15 cellular contexts compared by ENCODE assay signal in the genomic region with DNA sequence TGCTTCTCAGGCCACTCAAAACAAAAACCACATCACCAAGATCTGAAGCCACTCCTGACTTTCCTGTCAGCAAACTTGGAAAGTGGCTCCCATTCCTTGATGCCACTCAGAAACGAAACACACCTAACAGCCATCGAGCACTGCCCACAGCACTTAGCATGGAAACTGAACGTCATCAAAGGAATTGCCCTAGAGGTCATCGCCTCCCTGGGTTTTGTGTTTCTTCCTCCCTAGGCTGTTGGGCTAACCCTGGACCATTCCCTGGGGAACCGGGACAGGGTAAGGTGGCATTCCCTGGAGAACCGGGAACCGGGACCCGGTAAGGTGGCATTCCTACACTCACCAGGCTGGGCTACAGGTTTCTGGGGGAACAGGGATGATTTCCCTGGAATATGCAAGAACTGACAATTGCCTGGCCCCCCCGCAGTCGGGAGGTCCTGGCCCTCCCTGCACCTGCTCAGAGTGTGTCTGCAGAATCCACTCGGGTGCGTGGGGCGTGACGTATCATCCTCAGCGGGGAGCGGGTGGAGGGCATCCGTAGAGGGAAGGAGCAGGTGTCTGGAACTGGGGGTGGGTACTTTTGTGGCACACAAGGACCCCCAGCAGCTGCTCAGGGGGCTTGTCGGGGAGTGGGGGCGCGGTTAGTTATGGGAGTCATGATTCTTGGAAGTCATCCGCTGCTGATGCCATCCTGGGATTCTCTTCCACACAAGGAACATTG. TPM values are rescaled to one million over a fixed set of nuclear protein-coding genes. Genes with fewer than 3 reads are reported as not detected.
A peak's percentile ranks its signal among the peaks of the same experiment; 100 is the strongest.
DNase-seq lines count a peak whose midpoint lies in the region; TF ChIP-seq lines count a peak whose summit lies in the region.
"Had no signal": no experiment of that assay in that cellular context is flagged by ENCODE, and none has a peak within 500 bp of the region (broad histone marks: within the 10 kb centered on the region; RNA-seq: fewer than 3 reads in every experiment).

No MANE protein-coding gene starts in this region.

- H3K4me3 Mint-ChIP-seq in brain (no peak overlapping the region), neural crest cell (peak overlapping the region; percentile 77)
- H3K4me3 Mint-ChIP-seq: CD8-positive, alpha-beta memory T cell; nephron progenitor cell; T-helper 2 cell treated with Interferon-gamma antibody and Interleukin-4, amounts not matched to agents 5 μg/mL and 100 μg/mL, for 36 hours had no signal

- H4K20me1 ChIP-seq in OCI-LY7 (ENCODE audit: insufficient read depth, low read length): no peaks in the 10 kb centered on the region

- TF ChIP-seq POLR2A in transverse colon (IDR thresholded peaks at IDR 0.05): no peak

- BruUV-seq in OCI-LY7 (replicated peaks; lab: Mats Ljungman, UMichigan): no TSS peak

- H3K9me3 Mint-ChIP-seq in brain (peaks cover 0 to 3% (median 0%) of the 10 kb centered on the region in 5 experiments), neural crest cell (peaks cover 7% of the 10 kb centered on the region)
- H3K9me3 Mint-ChIP-seq: CD8-positive, alpha-beta memory T cell; T-helper 2 cell treated with Interferon-gamma antibody and Interleukin-4, amounts not matched to agents 5 μg/mL and 100 μg/mL, for 36 hours had no signal

- H3K9me2 ChIP-seq in OCI-LY7 (ENCODE audit: insufficient read depth, low read length): no peaks in the 10 kb centered on the region

- H3K27ac ChIP-seq in transverse colon: no peak overlapping the region
- H3K27ac ChIP-seq in OCI-LY7 (ENCODE audit: low read depth, low read length, poor library complexity, severe bottlenecking): no peak overlapping the region
- H3K27ac ChIP-seq: testis, vagina had no signal

- DNase-seq in NCI-H345 (lab: John Stamatoyannopoulos, UW) (peak; percentile 49), NCI-H345 treated with DMSO at 0.1 percent for 48 hours (lab: John Stamatoyannopoulos, UW; ENCODE audit: unreplicated experiment) (no peak), neural crest cell (ENCODE audit: low read depth, low spot score) (no peak), transverse colon (no peak), OCI-LY7 (ENCODE audit: low spot score) (no peak), RPMI8226 (no peak)
- DNase-seq in activated CD4-positive, alpha-beta T cell treated with anti-CD3 and anti-CD28 coated beads for 4 hours: no peak
- DNase-seq: sigmoid colon had no signal

- POLR2A ChIA-PET in OCI-LY7 (lab: Charles Lee): no interaction called here

- no peaks in the 10 kb centered on the region for H3K36me3 ChIP-seq in transverse colon
- peaks cover 13% of the 10 kb centered on the region for H3K36me3 ChIP-seq in OCI-LY7 (ENCODE audit: insufficient read depth, low read length)
- H3K36me3 ChIP-seq: vagina had no signal

- intact Hi-C loops in transverse colon (cut with DNase I; ENCODE audit: low total_unique reads): no loop called here
- intact Hi-C loops in OCI-LY7 (cut with micrococcal nuclease; ENCODE audit: unreplicated experiment): no loop called here

- H3K4me3 ChIP-seq in transverse colon (no peak overlapping the region), OCI-LY7 (ENCODE audit: low read depth, low read length, poor library complexity, severe bottlenecking) (no peak overlapping the region)
- H3K4me3 ChIP-seq: lung, sigmoid colon, testis, vagina had no signal

- H3K4me1 ChIP-seq in transverse colon (peaks cover 3 to 21% (median 8%) of the 10 kb centered on the region in 4 donors), OCI-LY7 (ENCODE audit: insufficient read depth, low read length, poor library complexity, severe bottlenecking) (no peaks in the 10 kb centered on the region)

- no peak overlapping the region for H2AFZ ChIP-seq in OCI-LY7 (ENCODE audit: low read length)

- H3K9me3 ChIP-seq in transverse colon (no peaks in the 10 kb centered on the region), OCI-LY7 (ENCODE audit: low read length) (no peaks in the 10 kb centered on the region)
- H3K9me3 ChIP-seq: sigmoid colon, testis, vagina had no signal

- peak overlapping the region; percentile 11 to 89 (median 72) for H3K27ac Mint-ChIP-seq in brain
- peak overlapping the region; percentile 54 for H3K27ac Mint-ChIP-seq in neural crest cell (ENCODE audit: unreplicated experiment)
- H3K27ac Mint-ChIP-seq: T-helper 2 cell treated with Interferon-gamma antibody and Interleukin-4, amounts not matched to agents 5 μg/mL and 100 μg/mL, for 36 hours had no signal

- peaks cover 26% of the 10 kb centered on the region for H3K36me3 Mint-ChIP-seq in brain
- peaks cover 15% of the 10 kb centered on the region for H3K36me3 Mint-ChIP-seq in neural crest cell (ENCODE audit: low read depth)

- H3K4me2 ChIP-seq in OCI-LY7 (ENCODE audit: low read length): no peak overlapping the region

- no peaks in the 10 kb centered on the region for H3K27me3 ChIP-seq in transverse colon
- H3K27me3 ChIP-seq: sigmoid colon, testis, vagina had no signal

- TF ChIP-seq EP300 in transverse colon (IDR thresholded peaks at IDR 0.05; ENCODE audit: low read depth): peak; percentile 7

- in situ Hi-C loops in transverse colon (cut with MboI; ENCODE audit: low pct_ligation_motif_present in 1 of 4, low pct_unique_long_range_greater_than_20kb in 1 of 4, low sequenced_read_pairs in 3 of 4): loop anchor here in 2 of 4 donors (10.0 kb wide), 2 partner anchors 333 to 363 kb away; no protein-coding TSS in a partner anchor

- CTCF ChIA-PET in OCI-LY7 (lab: Charles Lee; ENCODE audit: unreplicated experiment): interaction anchor here (0.7 kb wide), 1 partner anchor 108 kb away, joined by 3 read pairs; no protein-coding TSS in a partner anchor

- WGBS in transverse colon (ENCODE audit: low coverage in 1 of 2), 2 donors: 79% methylated on average over 21 of the region's 21 CpGs; no CpG with 5 or more reads in 1 of the 2 donors

- no peaks in the 10 kb centered on the region for H3K79me2 ChIP-seq in OCI-LY7 (ENCODE audit: insufficient read depth, low read depth, low read length)

- TF ChIP-seq CTCF in brain (conservative IDR thresholded peaks at IDR 0.05) (no peak), neural crest cell (conservative IDR thresholded peaks at IDR 0.05) (no peak), transverse colon (IDR thresholded peaks at IDR 0.05) (no peak), OCI-LY7 (conservative IDR thresholded peaks at IDR 0.05; ENCODE audit: low read length) (no peak)

- peaks cover 19% of the 10 kb centered on the region for H3K4me1 Mint-ChIP-seq in brain
- peaks cover 37% of the 10 kb centered on the region for H3K4me1 Mint-ChIP-seq in neural crest cell

- H3K27me3 Mint-ChIP-seq in brain: peaks cover 7% of the 10 kb centered on the region
- H3K27me3 Mint-ChIP-seq in neural crest cell (ENCODE audit: low read depth): peaks cover 10% of the 10 kb centered on the region

RNA-seq across cellular contexts. Expression of a gene that starts 30.3 kb away (rescaled TPM):
- 12.6 TPM for polyA plus RNA-seq in brain (ENCODE audit: insufficient read depth, low read depth, low replicate concordance)
- total RNA-seq in neural crest cell (2.5 TPM in 2 replicates), transverse colon (1 to 10 TPM; 2.3 to 7.1 (median 4.1) TPM), OCI-LY7 (2022) (not detected in 2 replicates)
- total RNA-seq in OCI-LY7 (2014; rRNA removed; shearing (Covaris generic)): not detected in 2 replicates
